Comparison of ENCODE assay signal across 20 cellular contexts in the genomic region with DNA sequence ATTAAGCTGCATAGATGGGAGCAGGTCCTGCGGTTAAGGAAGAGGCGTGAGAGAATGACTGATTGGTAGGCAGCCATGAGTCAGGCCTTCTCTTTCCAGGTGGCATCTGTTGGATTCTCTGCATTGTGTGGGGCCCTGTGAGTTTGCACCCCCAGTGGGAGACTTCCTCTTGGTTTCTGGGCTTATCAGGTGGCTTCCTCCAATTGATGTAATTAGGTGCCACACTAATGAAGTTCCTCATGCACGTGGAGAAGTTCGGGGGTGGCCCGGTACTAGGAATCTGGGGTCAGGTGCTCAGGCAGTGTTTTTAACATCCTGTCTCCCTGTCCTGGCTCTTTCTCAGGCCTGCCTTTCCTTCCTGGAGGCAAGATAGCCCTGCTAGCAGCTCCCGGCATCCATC.
DNase-seq lines count a peak whose midpoint lies in the region; ATAC-seq lines count a peak whose summit lies in the region.
"Had no signal": no experiment of that assay in that cellular context is flagged by ENCODE, and none has a peak within 500 bp of the region (broad histone marks: within the 10 kb centered on the region; RNA-seq: fewer than 3 reads in every experiment).

No MANE protein-coding gene starts in this region.

- peak; percentile 4 for DNase-seq in M059J (ENCODE audit: low read depth)
- DNase-seq in RPMI7951 (ENCODE audit: low read depth): peak; percentile 19
- DNase-seq in glomerular visceral epithelial cell (ENCODE audit: extremely low spot score): peak; percentile 20
- no peak for DNase-seq in GM03348 (ENCODE audit: low spot score)
- DNase-seq in stimulated activated CD4-positive, alpha-beta T cell treated with anti-CD3 and anti-CD28 coated beads, Interleukin-2, amount 100 ng/mL, for 48 hours: no peak
- DNase-seq: 8988T; ACHN; AML-193; BE2C; Calu3; CD4-positive, alpha-beta memory T cell; COR-L47; DMS53; DMS79 treated with DMSO at 0.1 percent for 48 hours; GF-D8; GOT3; H7; HCEC 1CT had no signal

- no peak for ATAC-seq in HG03571 (IDR thresholded peaks at IDR 0.05; ENCODE audit: unreplicated experiment)
- ATAC-seq: A549 had no signal

Comparison
In these comparisons a context has a peak if more than half of its experiments do, and no peak if none do; other contexts are left out.
1. DNase-seq: peak in M059J (single experiment), RPMI7951 (single experiment) and glomerular visceral epithelial cell (single experiment); none in GM03348 (single experiment) and stimulated activated CD4-positive, alpha-beta T cell treated with anti-CD3 and anti-CD28 coated beads, Interleukin-2, amount 100 ng/mL, for 48 hours (0 of 2).